34 cellular contexts compared by ENCODE assay signal in the genomic region with DNA sequence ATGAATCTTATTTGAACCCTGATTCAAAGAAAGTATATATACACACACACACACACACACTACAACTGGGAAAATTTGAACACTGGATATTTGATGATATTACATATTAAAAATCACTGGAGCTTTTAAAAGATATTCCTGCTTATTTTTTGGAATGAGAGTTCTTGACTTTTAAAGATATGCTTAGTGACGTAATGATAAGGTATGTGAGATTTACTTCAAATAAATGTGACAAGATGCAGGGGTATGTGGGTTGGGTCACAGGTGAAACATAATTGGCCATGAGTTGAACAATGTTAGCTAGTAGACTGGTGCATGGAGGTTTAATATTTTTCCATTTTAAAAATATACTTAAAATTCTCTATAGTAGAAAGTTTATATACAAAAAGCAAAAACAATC.
"Had no signal": no experiment of that assay in that cellular context is flagged by ENCODE, and none has a peak within 500 bp of the region (broad histone marks: within the 10 kb centered on the region; RNA-seq: fewer than 3 reads in every experiment).

No MANE protein-coding gene starts in this region.

- H3K36me3 ChIP-seq: adrenal gland, ascending aorta, brain microvascular endothelial cell, breast epithelium, cardiac muscle cell had no signal

- FAIRE-seq: astrocyte, bronchial epithelial cell had no signal

- H3K27me3 ChIP-seq: adrenal gland, ascending aorta, body of pancreas, brain microvascular endothelial cell, breast epithelium, cardiac muscle cell had no signal

- ATAC-seq: activated naive CD4-positive, alpha-beta T cell treated with anti-CD3 and anti-CD28 coated beads, Interleukin-2, amount 50 U/mL, for 72 hours; activated naive CD8-positive, alpha-beta T cell treated with anti-CD3 and anti-CD28 coated beads, Interleukin-2, amount 50 U/mL, for 24 hours; activated T-cell treated with anti-CD3 and anti-CD28 coated beads, Interleukin-2, amount 50 U/mL, for 4 hours; activated T-cell treated with anti-CD3 and anti-CD28 coated beads, Interleukin-2, amount 50 U/mL, for 72 hours; activated T-helper 17 cell treated with anti-CD3 and anti-CD28 coated beads, Interleukin-2, amount 50 U/mL, for 72 hours; body of pancreas had no signal

- H3K9me3 ChIP-seq: adrenal gland, ascending aorta, body of pancreas had no signal

- DNase-seq: activated effector memory CD4-positive, alpha-beta T cell treated with anti-CD3 and anti-CD28 coated beads, Interleukin-2, amount 50 U/mL, for 16 hours; activated effector memory CD4-positive, alpha-beta T cell treated with Interleukin-2 at 50 U/mL for 16 hours; activated gamma-delta T cell; activated gamma-delta T cell treated with Interleukin-2 at 50 U/mL for 16 hours; activated naive CD4-positive, alpha-beta T cell; activated naive CD4-positive, alpha-beta T cell treated with anti-CD3 and anti-CD28 coated beads for 36 hours; activated naive CD4-positive, alpha-beta T cell treated with anti-CD3 and anti-CD28 coated beads, Interleukin-2, amount 10 ng/mL, durations not matched to agents 7 days and 5 days; activated naive CD4-positive, alpha-beta T cell treated with anti-CD3 and anti-CD28 coated beads, Interleukin-2, amount 50 U/mL, for 16 hours; activated naive CD4-positive, alpha-beta T cell treated with Interleukin-2 at 50 U/mL for 16 hours; activated naive CD8-positive, alpha-beta T cell treated with anti-CD3 and anti-CD28 coated beads for 36 hours; activated naive CD8-positive, alpha-beta T cell treated with anti-CD3 and anti-CD28 coated beads, Interleukin-2, amount 10 ng/mL, durations not matched to agents 7 days and 5 days; activated naive CD8-positive, alpha-beta T cell treated with anti-CD3 and anti-CD28 coated beads, Interleukin-2, amount 50 U/mL, for 24 hours; activated T-cell treated with anti-CD3 and anti-CD28 coated beads, Interleukin-2, amount 50 U/mL, for 1 hour; activated T-cell treated with anti-CD3 and anti-CD28 coated beads, Interleukin-2, amount 50 U/mL, for 24 hours; activated T-cell treated with anti-CD3 and anti-CD28 coated beads, Interleukin-2, amount 50 U/mL, for 4 hours; activated T-cell treated with anti-CD3 and anti-CD28 coated beads, Interleukin-2, amount 50 U/mL, for 48 hours; activated T-cell treated with anti-CD3 and anti-CD28 coated beads, Interleukin-2, amount 50 U/mL, for 72 hours; adrenal gland; amniotic stem cell; amygdala; anterior cingulate cortex; aorta; body of pancreas; brain microvascular endothelial cell; caudate nucleus; central memory CD4-positive, alpha-beta T cell; cerebellar nuclear complex had no signal

- H3K4me3 ChIP-seq: adrenal gland, ascending aorta, body of pancreas, breast epithelium, cardiac muscle cell had no signal

- H3K4me1 ChIP-seq: adrenal gland, ascending aorta, body of pancreas, breast epithelium had no signal

- H3K27ac ChIP-seq: adrenal gland, ascending aorta, body of pancreas, brain microvascular endothelial cell, breast epithelium, cardiac muscle cell had no signal
